Comparison of ENCODE assay signal across 8 cellular contexts in genomic region chr10:132540456-132540855, GRCh38. TPM values are rescaled to one million over a fixed set of nuclear protein-coding genes. Genes with fewer than 3 reads are reported as not detected.
DNase-seq lines count a peak whose midpoint lies in the region; ATAC-seq and TF ChIP-seq lines count a peak whose summit lies in the region.

No MANE protein-coding gene starts in this region.

- no peak overlapping the region for H2AFZ ChIP-seq in GM23338

- no peaks in the 10 kb centered on the region for H3K9me3 Mint-ChIP-seq in GM23338
- no peaks in the 10 kb centered on the region for H3K9me3 Mint-ChIP-seq in activated CD4-positive, alpha-beta memory T cell treated with anti-CD3 and anti-CD28 coated beads, Interleukin-2, amount 10 ng/mL, durations not matched to agents 7 days and 5 days

- H4K20me1 ChIP-seq in GM23338 (replicated peaks; ENCODE audit: insufficient read depth) = peaks cover 22% of the 10 kb centered on the region

- H3K4me3 ChIP-seq in GM23338 = no peak overlapping the region
- H3K4me3 ChIP-seq in heart left ventricle = peak overlapping the region in 8 of 12 donors; percentile 7 to 98 (median 82)
- peak overlapping the region in 2 of 8 donors; percentile 26 to 73 for H3K4me3 ChIP-seq in spleen

- no peaks in the 10 kb centered on the region for H3K9me2 ChIP-seq in GM23338 (ENCODE audit: insufficient read depth)

- no peaks in the 10 kb centered on the region for H3K9me3 ChIP-seq in heart left ventricle
- H3K9me3 ChIP-seq in spleen = no peaks in the 10 kb centered on the region

- no peak overlapping the region; the same call in none of the 2 replicates for H3K27ac Mint-ChIP-seq in GM23338
- peak overlapping the region; percentile 81 for H3K27ac Mint-ChIP-seq in activated CD4-positive, alpha-beta memory T cell treated with anti-CD3 and anti-CD28 coated beads, Interleukin-2, amount 10 ng/mL, durations not matched to agents 7 days and 5 days

- peak; percentile 3; the same call in 1 of the 3 replicates for ATAC-seq in GM23338
- ATAC-seq in heart left ventricle = no peak
- ATAC-seq in GM21528 (IDR thresholded peaks at IDR 0.05; ENCODE audit: low FRiP score, unreplicated experiment) = no peak
- ATAC-seq in GM21381 (IDR thresholded peaks at IDR 0.05; ENCODE audit: unreplicated experiment) = no peak

- H3K27ac ChIP-seq in GM23338 (ENCODE audit: low read depth) = peak overlapping the region; percentile 39
- peak overlapping the region in 10 of 12 donors; percentile 10 to 94 (median 86) for H3K27ac ChIP-seq in heart left ventricle
- peak overlapping the region in 4 of 8 donors; percentile 48 to 94 (median 89) for H3K27ac ChIP-seq in spleen

- H3K36me3 ChIP-seq in GM23338 (ENCODE audit: insufficient read depth) = no peaks in the 10 kb centered on the region
- no peaks in the 10 kb centered on the region for H3K36me3 ChIP-seq in heart left ventricle
- H3K36me3 ChIP-seq in spleen = peaks cover 0 to 19% (median 0%) of the 10 kb centered on the region in 6 donors

- TF ChIP-seq CTCF in GM23338 (conservative IDR thresholded peaks at IDR 0.05; ENCODE audit: low read depth in 2 of 2) (peak in 1 of 2 experiments; percentile 35; a peak in 1 of 4 replicates), heart left ventricle (IDR thresholded peaks at IDR 0.05) (peak in 8 of 12 donors; percentile 18 to 52 (median 30)), spleen (IDR thresholded peaks at IDR 0.05 in 8 of 11, conservative IDR thresholded peaks at IDR 0.05 in 3 of 11) (no peak)

- H3K27me3 ChIP-seq in GM23338 (ENCODE audit: insufficient read depth) (peaks cover 10% of the 10 kb centered on the region), heart left ventricle (no peaks in the 10 kb centered on the region), spleen (replicated peaks in 1 of 7) (no peaks in the 10 kb centered on the region)

- DNase-seq in GM23338 (ENCODE audit: low spot score) (peak; percentile 38), heart left ventricle (peak; percentile 43 to 65 (median 45)), spleen (peak; percentile 75), NCI-H345 treated with DMSO at 0.1 percent for 48 hours (lab: John Stamatoyannopoulos, UW; ENCODE audit: unreplicated experiment) (no peak), LoVo (ENCODE audit: low spot score) (no peak)
- no peak for DNase-seq in activated CD4-positive, alpha-beta memory T cell treated with anti-CD3 and anti-CD28 coated beads, Interleukin-2, amount 10 ng/mL, durations not matched to agents 7 days and 5 days

- H3K4me3 Mint-ChIP-seq in GM23338 = 0 out of 3 replicates have a peak overlapping the region, but pooled peaks have one; percentile 4
- peak overlapping the region; percentile 82 for H3K4me3 Mint-ChIP-seq in activated CD4-positive, alpha-beta memory T cell treated with anti-CD3 and anti-CD28 coated beads, Interleukin-2, amount 10 ng/mL, durations not matched to agents 7 days and 5 days

- H3K4me1 Mint-ChIP-seq in GM23338 = peaks cover 53% of the 10 kb centered on the region
- H3K4me1 Mint-ChIP-seq in activated CD4-positive, alpha-beta memory T cell treated with anti-CD3 and anti-CD28 coated beads, Interleukin-2, amount 10 ng/mL, durations not matched to agents 7 days and 5 days = peaks cover 57% of the 10 kb centered on the region

- H3K27me3 Mint-ChIP-seq in GM23338 (ENCODE audit: insufficient read depth, low read depth, poor library complexity) = peaks cover 29% of the 10 kb centered on the region
- H3K27me3 Mint-ChIP-seq in activated CD4-positive, alpha-beta memory T cell treated with anti-CD3 and anti-CD28 coated beads, Interleukin-2, amount 10 ng/mL, durations not matched to agents 7 days and 5 days = peaks cover 6% of the 10 kb centered on the region

- no peak for TF ChIP-seq POLR2A in heart left ventricle (IDR thresholded peaks at IDR 0.05)
- no peak for TF ChIP-seq POLR2A in spleen (IDR thresholded peaks at IDR 0.05)

- H3K79me2 ChIP-seq in GM23338 (replicated peaks; ENCODE audit: insufficient read depth) = peaks cover 58% of the 10 kb centered on the region

- 0 out of 2 replicates have a peak overlapping the region, but pooled peaks have one; percentile 17 for H3K4me2 ChIP-seq in GM23338

- H3K36me3 Mint-ChIP-seq in GM23338 (ENCODE audit: low read depth) = no peaks in the 10 kb centered on the region
- peaks cover 5% of the 10 kb centered on the region for H3K36me3 Mint-ChIP-seq in activated CD4-positive, alpha-beta memory T cell treated with anti-CD3 and anti-CD28 coated beads, Interleukin-2, amount 10 ng/mL, durations not matched to agents 7 days and 5 days (ENCODE audit: low read depth)

- CTCF ChIA-PET in activated CD4-positive, alpha-beta memory T cell treated with anti-CD3 and anti-CD28 coated beads, Interleukin-2, amount 10 ng/mL, durations not matched to agents 7 days and 5 days (lab: Charles Lee) = interaction anchor here (1.9 to 4.2 kb wide), 2 partner anchors 10 to 11 kb away, joined by 4 to 16 read pairs; no protein-coding TSS in a partner anchor

- H3K4me1 ChIP-seq in GM23338 (ENCODE audit: insufficient read depth) = peaks cover 14% of the 10 kb centered on the region; the same call in 1 of the 2 replicates
- peaks cover 0 to 81% (median 69%) of the 10 kb centered on the region in 12 donors for H3K4me1 ChIP-seq in heart left ventricle
- peaks cover 55 to 89% (median 81%) of the 10 kb centered on the region in 6 donors for H3K4me1 ChIP-seq in spleen

- intact Hi-C loops in heart left ventricle (cut with DNase I) (loop anchor here in 5 of 10 donors (2.0 to 5.0 kb wide), 3 partner anchors 37 to 82 kb away; no protein-coding TSS in a partner anchor), spleen (cut with DNase I; ENCODE audit: low total_unique reads) (no loop called here)

- no peaks in the 10 kb centered on the region for H3F3A ChIP-seq in GM23338 (replicated peaks; ENCODE audit: low read depth)

- 1 to 9% (median 5%) methylated on average over 12 of the region's 12 CpGs for WGBS in heart left ventricle, 4 donors
- WGBS in spleen, 5 donors = 30 to 56% (median 37%) methylated on average over 12 of the region's 12 CpGs

- POLR2A ChIA-PET in activated CD4-positive, alpha-beta memory T cell treated with anti-CD3 and anti-CD28 coated beads, Interleukin-2, amount 10 ng/mL, durations not matched to agents 7 days and 5 days (lab: Charles Lee) = interaction anchor here (1.1 to 2.6 kb wide), 3 partner anchors 11 to 48 kb away, joined by 4 to 18 read pairs (median 5); no protein-coding TSS in a partner anchor

TF ChIP-seq in GM23338, 12 proteins besides CTCF, POLR2A, EP300 and RAD21 (continues in another document):
- TF ChIP-seq ZNF331 (CRISPR knock-in tag; IDR thresholded peaks at IDR 0.05; ENCODE audit: low read depth) (no peak), NANOG (IDR thresholded peaks at IDR 0.05; ENCODE audit: borderline replicate concordance) (no peak), POLR2AphosphoS5 (IDR thresholded peaks at IDR 0.05; ENCODE audit: low read depth) (no peak), CREB1 (CRISPR knock-in tag; IDR thresholded peaks at IDR 0.05; ENCODE audit: low read depth) (no peak)

RNA-seq across cellular contexts. Expression of gene INPP5A, which starts 2.9 kb away (rescaled TPM):
- 40.6 and 42.5 TPM in 2 replicates for total RNA-seq in GM23338 (2014; rRNA removed; shearing (Covaris generic))
- polyA plus RNA-seq in GM23338 (2016; fragmentation: Nextera tagmentation; extraction: Ambion mirVana) (5.6 and 5.9 TPM in 2 replicates), heart left ventricle (10 to 100 TPM; 38.6 to 60.1 TPM), spleen (10 to 100 TPM; 11.1 to 16.5 (median 11.7) TPM)
- total RNA-seq in activated CD4-positive, alpha-beta memory T cell treated with anti-CD3 and anti-CD28 coated beads, Interleukin-2, amount 10 ng/mL, durations not matched to agents 7 days and 5 days = 1 to 10 TPM; 9.3 to 9.5 TPM
- total RNA-seq in heart left ventricle (100 to 1,000 TPM in 6 of 9 donors, 10 to 100 TPM in 3; 78.1 to 179 (median 113) TPM), spleen (10 to 100 TPM; 24.7 to 41.3 (median 33.7) TPM)

Comparison
In these comparisons a context has a peak if more than half of its experiments do, and no peak if none do; other contexts are left out.
1. DNase-seq: peak in GM23338 (single experiment), heart left ventricle (5 of 5) and spleen (single experiment); none in activated CD4-positive, alpha-beta memory T cell treated with anti-CD3 and anti-CD28 coated beads, Interleukin-2, amount 10 ng/mL, durations not matched to agents 7 days and 5 days (single experiment), NCI-H345 treated with DMSO at 0.1 percent for 48 hours (single experiment) and LoVo (single experiment).
2. CTCF ChIP-seq: peak in heart left ventricle (8 of 12); none in spleen (0 of 11).